22 cellular contexts compared by ENCODE assay signal in the genomic region with DNA sequence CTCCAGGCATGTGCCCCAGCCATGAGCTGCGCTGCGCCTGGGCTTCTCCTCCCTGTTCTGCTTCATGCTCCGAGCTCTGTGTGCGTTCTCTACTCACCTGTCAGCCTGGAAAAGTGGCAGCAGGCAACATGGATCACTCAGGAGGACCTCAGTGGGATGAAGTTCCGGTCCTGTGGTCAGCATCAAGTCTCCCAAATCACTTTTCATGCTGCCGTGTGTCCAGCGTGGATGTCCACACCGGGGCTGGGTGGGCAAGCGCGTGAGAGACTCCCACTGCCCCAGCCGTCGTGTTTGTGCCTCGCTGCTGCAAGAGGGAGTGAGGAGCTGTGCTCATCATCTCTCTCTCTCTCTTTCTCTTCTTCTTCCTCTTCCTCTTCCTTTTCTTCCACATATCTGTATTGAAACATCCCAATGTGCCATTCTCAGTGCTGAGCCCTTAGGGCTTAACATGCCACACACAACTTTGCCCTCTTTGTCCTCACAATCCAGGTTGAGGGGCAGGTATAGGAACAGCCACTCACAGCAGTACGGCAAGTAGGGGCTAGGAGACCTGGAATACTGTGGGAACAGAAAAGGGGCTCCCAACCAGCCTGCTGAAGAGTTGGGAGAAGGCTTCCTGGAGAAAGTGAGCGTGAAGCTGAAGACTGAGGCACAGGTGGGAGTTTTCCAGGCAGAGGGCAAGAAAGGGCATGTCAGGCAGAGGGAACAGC. TPM values are rescaled to one million over a fixed set of nuclear protein-coding genes. Genes with fewer than 3 reads are reported as not detected.
A peak's percentile ranks its signal among the peaks of the same experiment; 100 is the strongest.
DNase-seq lines count a peak whose midpoint lies in the region; ATAC-seq and TF ChIP-seq lines count a peak whose summit lies in the region.
"Had no signal": no experiment of that assay in that cellular context is flagged by ENCODE, and none has a peak within 500 bp of the region (broad histone marks: within the 10 kb centered on the region; RNA-seq: fewer than 3 reads in every experiment).

No MANE protein-coding gene starts in this region.

- H3K4me1 Mint-ChIP-seq in GM23338 (peaks cover 15% of the 10 kb centered on the region), endodermal cell (peaks cover 4% of the 10 kb centered on the region), osteocyte (ENCODE audit: unreplicated experiment) (no peaks in the 10 kb centered on the region)

- H3K27me3 Mint-ChIP-seq in GM23338 (ENCODE audit: insufficient read depth, low read depth, poor library complexity) (peaks cover 24% of the 10 kb centered on the region), endodermal cell (ENCODE audit: insufficient read depth) (peaks cover 37% of the 10 kb centered on the region), osteocyte (ENCODE audit: unreplicated experiment) (peaks cover 15% of the 10 kb centered on the region)

- DNase-seq in GM23338 (ENCODE audit: low spot score) (no peak), coronary artery (ENCODE audit: low spot score) (peak; percentile 43), endodermal cell (peak; percentile 29), osteocyte (ENCODE audit: extremely low spot score, unreplicated experiment) (peak; percentile 64), EL (no peak), AG20443 (ENCODE audit: low spot score) (no peak)
- DNase-seq: 8988T; ACHN; C1 segment of cervical spinal cord; CD4-positive, alpha-beta memory T cell; COR-L47; DMS153; DND-41; GDM1; GOT3; H7 had no signal

- H3K9me2 ChIP-seq in GM23338 (ENCODE audit: insufficient read depth): no peaks in the 10 kb centered on the region

- no peaks in the 10 kb centered on the region for H3K79me2 ChIP-seq in GM23338 (replicated peaks; ENCODE audit: insufficient read depth)

- H3K4me3 ChIP-seq in GM23338 (no peak overlapping the region), coronary artery (no peak overlapping the region), endodermal cell (ENCODE audit: low read length) (no peak overlapping the region)
- H3K4me3 ChIP-seq: A549, GM12878 had no signal

- no peaks in the 10 kb centered on the region for H4K20me1 ChIP-seq in GM23338 (replicated peaks; ENCODE audit: insufficient read depth)

- H3K27ac Mint-ChIP-seq in GM23338 (no peak overlapping the region), endodermal cell (no peak overlapping the region), osteocyte (ENCODE audit: unreplicated experiment) (no peak overlapping the region)

- H3K9ac ChIP-seq in endodermal cell (ENCODE audit: extremely low read depth, low read length, poor library complexity, severe bottlenecking): no peak overlapping the region

- H3K4me3 Mint-ChIP-seq in GM23338 (no peak overlapping the region), endodermal cell (no peak overlapping the region), osteocyte (ENCODE audit: unreplicated experiment) (no peak overlapping the region)
- H3K4me3 Mint-ChIP-seq: CD4-positive, alpha-beta memory T cell had no signal

- peaks cover 6% of the 10 kb centered on the region; the same call in 1 of the 2 replicates for H3K4me1 ChIP-seq in GM23338 (ENCODE audit: insufficient read depth)
- peaks cover 9% of the 10 kb centered on the region for H3K4me1 ChIP-seq in endodermal cell (ENCODE audit: control insufficient read depth, insufficient read depth, low read length)
- H3K4me1 ChIP-seq: A549 had no signal

- H3K27me3 ChIP-seq in GM23338 (ENCODE audit: insufficient read depth): no peaks in the 10 kb centered on the region
- H3K27me3 ChIP-seq in endodermal cell (ENCODE audit: control insufficient read depth, insufficient read depth, low read length, poor library complexity, severe bottlenecking): peaks cover 23% of the 10 kb centered on the region

- H3K9me3 Mint-ChIP-seq in GM23338 (no peaks in the 10 kb centered on the region), endodermal cell (no peaks in the 10 kb centered on the region), osteocyte (ENCODE audit: unreplicated experiment) (no peaks in the 10 kb centered on the region)
- H3K9me3 Mint-ChIP-seq: CD4-positive, alpha-beta memory T cell had no signal

- no peak overlapping the region for H3K4me2 ChIP-seq in GM23338
- H3K4me2 ChIP-seq: A549 had no signal

- WGBS in endodermal cell (ENCODE audit: insufficient coverage in 1 of 2, insufficient read length in 1 of 2), 2 experiments: 88 to 93% methylated on average over 11 to 15 of the region's 15 CpGs

- TF ChIP-seq CTCF in GM23338 (conservative IDR thresholded peaks at IDR 0.05; ENCODE audit: low read depth in 2 of 2) (no peak), coronary artery (IDR thresholded peaks at IDR 0.05) (no peak), endodermal cell (conservative IDR thresholded peaks at IDR 0.05) (no peak), osteocyte (IDR thresholded peaks at IDR 0.05) (no peak)

- no peaks in the 10 kb centered on the region for H3K9me3 ChIP-seq in endodermal cell (ENCODE audit: control insufficient read depth, low read length)
- H3K9me3 ChIP-seq: A549 had no signal

- H3K27ac ChIP-seq in GM23338 (ENCODE audit: low read depth): no peak overlapping the region
- no peak overlapping the region for H3K27ac ChIP-seq in coronary artery
- H3K27ac ChIP-seq in endodermal cell (ENCODE audit: low read depth, low read length): no peak overlapping the region
- H3K27ac ChIP-seq: A549 had no signal

- H2AFZ ChIP-seq in GM23338: no peak overlapping the region

- no peaks in the 10 kb centered on the region for H3F3A ChIP-seq in GM23338 (replicated peaks; ENCODE audit: low read depth)

- ATAC-seq in GM23338 (peak; percentile 28), HG02759 (IDR thresholded peaks at IDR 0.05; ENCODE audit: unreplicated experiment) (no peak), GM19328 (IDR thresholded peaks at IDR 0.05; ENCODE audit: unreplicated experiment) (no peak)
- ATAC-seq: GM12878, HCT116 had no signal

- H3K36me3 Mint-ChIP-seq in GM23338 (ENCODE audit: low read depth) (no peaks in the 10 kb centered on the region), endodermal cell (ENCODE audit: low read depth) (no peaks in the 10 kb centered on the region), osteocyte (ENCODE audit: unreplicated experiment) (no peaks in the 10 kb centered on the region)
- H3K36me3 Mint-ChIP-seq: CD4-positive, alpha-beta memory T cell had no signal

- H3K36me3 ChIP-seq in GM23338 (ENCODE audit: insufficient read depth): no peaks in the 10 kb centered on the region
- H3K36me3 ChIP-seq in endodermal cell (ENCODE audit: control insufficient read depth, insufficient read depth, low read length): no peaks in the 10 kb centered on the region

TF ChIP-seq in GM23338, 12 proteins besides CTCF, POLR2A, EP300 and RAD21:
- no peak for TF ChIP-seq POLR2AphosphoS5 (IDR thresholded peaks at IDR 0.05; ENCODE audit: low read depth)
- TF ChIP-seq CREB1 (CRISPR knock-in tag; IDR thresholded peaks at IDR 0.05; ENCODE audit: low read depth): no peak
- no peak for TF ChIP-seq EZH2phosphoT487 (IDR thresholded peaks at IDR 0.05; ENCODE audit: unreplicated experiment)
- no peak for TF ChIP-seq JUNB (IDR thresholded peaks at IDR 0.05; ENCODE audit: unreplicated experiment)
- no peak for TF ChIP-seq STAT1 (IDR thresholded peaks at IDR 0.05; ENCODE audit: unreplicated experiment)
- TF ChIP-seq NANOG (IDR thresholded peaks at IDR 0.05; ENCODE audit: borderline replicate concordance): no peak

RNA-seq across cellular contexts. Expression of gene PDYN, which starts 3.8 kb away (rescaled TPM):
- 0.24 and 0.47 TPM in 2 replicates for total RNA-seq in GM23338 (2014; rRNA removed; shearing (Covaris generic))
- 0.21 and 0.33 TPM in 2 replicates for polyA plus RNA-seq in GM23338 (2016; fragmentation: Nextera tagmentation; extraction: Ambion mirVana)
- total RNA-seq in endodermal cell (under 1 TPM; 0.51 to 0.71 TPM), osteocyte (not detected in 2 replicates)
- polyA plus RNA-seq in endodermal cell (2013, experiment 1 of 2): 2.6 TPM
- polyA plus RNA-seq in endodermal cell (2013, experiment 2 of 2): 2.4 TPM
- total RNA-seq: CD4-positive, alpha-beta memory T cell; GM12878 had no signal
- polyA plus RNA-seq: A549; BJ; CD4-positive, alpha-beta memory T cell; GM12878 had no signal

Comparison
In these comparisons a context has a peak if more than half of its experiments do, and no peak if none do; other contexts are left out.
1. DNase-seq: peak in coronary artery (single experiment), endodermal cell (single experiment) and osteocyte (single experiment); none in GM23338 (single experiment), EL (single experiment) and AG20443 (single experiment).